8 cellular contexts compared by ENCODE assay signal in the genomic region with DNA sequence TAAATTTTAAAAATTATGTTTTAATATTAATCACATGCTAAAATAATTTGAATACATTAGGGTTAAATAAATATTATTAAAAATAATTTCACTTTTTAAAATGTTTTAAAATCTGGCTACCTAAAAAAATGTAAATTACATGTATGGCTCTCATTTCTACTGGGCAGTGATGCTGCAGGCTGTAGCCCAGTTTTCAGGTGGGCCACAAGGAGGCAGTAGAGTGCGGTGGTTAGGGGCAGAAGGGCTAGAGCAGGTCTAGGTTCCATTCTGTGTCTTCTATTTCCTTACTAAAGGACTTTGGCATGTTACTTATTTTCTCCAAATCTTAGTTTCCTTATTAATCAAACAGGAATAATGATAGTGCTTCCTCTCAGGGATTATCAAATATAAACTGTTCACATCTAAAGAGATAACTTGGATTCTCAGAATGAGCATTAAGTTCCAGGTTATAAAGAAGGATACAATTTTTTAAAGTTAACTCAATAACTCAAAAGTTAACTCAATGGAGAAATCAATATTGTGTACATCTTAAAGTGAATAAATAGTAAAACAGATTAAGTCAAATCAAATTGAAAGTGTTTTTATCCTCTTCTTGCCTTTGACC. TPM values are rescaled to one million over a fixed set of nuclear protein-coding genes. Genes with fewer than 3 reads are reported as not detected.
DNase-seq lines count a peak whose midpoint lies in the region; ATAC-seq and TF ChIP-seq lines count a peak whose summit lies in the region.

No MANE protein-coding gene starts in this region.

- no peak overlapping the region for H3K4me2 ChIP-seq in OCI-LY3 (ENCODE audit: low read length)

- H3K79me2 ChIP-seq in OCI-LY3 (ENCODE audit: low read length): no peaks in the 10 kb centered on the region

- no peak overlapping the region for H3K27ac Mint-ChIP-seq in CD14-positive monocyte

- peaks cover 0 to 23% of the 10 kb centered on the region in 2 donors for H3K36me3 Mint-ChIP-seq in CD14-positive monocyte

- peaks cover 0 to 2% (median 0%) of the 10 kb centered on the region in 3 donors for H3K27me3 Mint-ChIP-seq in CD14-positive monocyte (ENCODE audit: low read depth in 3 of 3)

- peaks cover 0 to 3% (median 0%) of the 10 kb centered on the region in 7 donors for H3K9me3 Mint-ChIP-seq in CD14-positive monocyte

- intact Hi-C loops in CD14-positive monocyte (cut with micrococcal nuclease) (loop anchor here (2.0 to 5.0 kb wide), 2 partner anchors 1254 to 1255 kb away; no protein-coding TSS in a partner anchor), thyroid gland (cut with DNase I) (no loop called here)

- no peak overlapping the region for H3K4me3 Mint-ChIP-seq in CD14-positive monocyte

- H3K9me3 ChIP-seq in OCI-LY3 (ENCODE audit: insufficient read depth, low read length): no peaks in the 10 kb centered on the region
- no peaks in the 10 kb centered on the region for H3K9me3 ChIP-seq in neutrophil
- no peaks in the 10 kb centered on the region for H3K9me3 ChIP-seq in thyroid gland

- H3K4me3 ChIP-seq in OCI-LY3 (ENCODE audit: low read length) (no peak overlapping the region), fibroblast of pulmonary artery (replicated peaks; ENCODE audit: low read depth, low read length) (no peak overlapping the region), neutrophil (ENCODE audit: low read depth in 1 of 2, low read length in 1 of 2) (no peak overlapping the region), thyroid gland (replicated peaks in 1 of 3) (no peak overlapping the region)

- 10 to 11% methylated on average over 1 of the region's 1 CpG for WGBS in thyroid gland, 2 donors

- H3K27ac ChIP-seq in OCI-LY3 (ENCODE audit: low read length): no peak overlapping the region
- no peak overlapping the region for H3K27ac ChIP-seq in neutrophil
- H3K27ac ChIP-seq in thyroid gland: no peak overlapping the region

- no peaks in the 10 kb centered on the region for H4K20me1 ChIP-seq in OCI-LY3 (ENCODE audit: insufficient read depth, low read length)

- H3K4me1 Mint-ChIP-seq in CD14-positive monocyte: no peaks in the 10 kb centered on the region

- TF ChIP-seq CTCF in CD14-positive monocyte (IDR thresholded peaks at IDR 0.05) (peak; percentile 94), OCI-LY3 (IDR thresholded peaks at IDR 0.05; ENCODE audit: low read depth, low read length) (peak; percentile 89), fibroblast of pulmonary artery (IDR thresholded peaks at IDR 0.05; ENCODE audit: low read length, missing control alignments) (peak; percentile 98), neutrophil (IDR thresholded peaks at IDR 0.05) (peak; percentile 73), thyroid gland (IDR thresholded peaks at IDR 0.05) (peak; percentile 42 to 84 (median 53))

- H2AFZ ChIP-seq in OCI-LY3 (ENCODE audit: low read depth, low read length): no peak overlapping the region

- peak; percentile 91 for ATAC-seq in HG03442 (IDR thresholded peaks at IDR 0.05; ENCODE audit: unreplicated experiment)

- H3K4me1 ChIP-seq in OCI-LY3 (ENCODE audit: low read length): no peaks in the 10 kb centered on the region
- H3K4me1 ChIP-seq in neutrophil (ENCODE audit: control insufficient read depth in 1 of 2, insufficient read depth in 1 of 2, low read depth in 1 of 2, low read length in 1 of 2): no peaks in the 10 kb centered on the region
- H3K4me1 ChIP-seq in thyroid gland: no peaks in the 10 kb centered on the region

- no peaks in the 10 kb centered on the region for H3K36me3 ChIP-seq in OCI-LY3 (replicated peaks; ENCODE audit: low read depth, low read length)
- no peaks in the 10 kb centered on the region for H3K36me3 ChIP-seq in neutrophil
- H3K36me3 ChIP-seq in thyroid gland: no peaks in the 10 kb centered on the region

- no peak overlapping the region for H3K9ac ChIP-seq in OCI-LY3 (ENCODE audit: low read length)

- no peak for TF ChIP-seq POLR2A in thyroid gland (IDR thresholded peaks at IDR 0.05)

- DNase-seq in CD14-positive monocyte (ENCODE audit: low spot score): peak; percentile 57
- peak; percentile 8 for DNase-seq in GM19240 (ENCODE audit: insufficient read length, low spot score)
- peak; percentile 59 for DNase-seq in activated T-cell treated with anti-CD3 and anti-CD28 coated beads, Interleukin-2, amount 50 U/mL, for 1 hour
- peak; percentile 77 for DNase-seq in fibroblast of pulmonary artery (ENCODE audit: low read depth)
- DNase-seq in thyroid gland: peak; percentile 29 to 66

- H3K27me3 ChIP-seq in OCI-LY3 (ENCODE audit: low read depth, low read length) (no peaks in the 10 kb centered on the region), neutrophil (no peaks in the 10 kb centered on the region), thyroid gland (no peaks in the 10 kb centered on the region)

RNA-seq across cellular contexts. Expression of a gene that starts 54.9 kb away (rescaled TPM):
- polyA plus RNA-seq in CD14-positive monocyte: not detected
- total RNA-seq in thyroid gland: 1 to 10 TPM in 1 of 4 donors, under 1 TPM in 3; 0.22 to 3.0 (median 0.28) TPM

Comparison
In these comparisons a context has a peak if more than half of its experiments do, and no peak if none do; other contexts are left out.
1. DNase-seq: peak in every context shown above with its lines; median percentile 77 in fibroblast of pulmonary artery; 59 in activated T-cell treated with anti-CD3 and anti-CD28 coated beads, Interleukin-2, amount 50 U/mL, for 1 hour; 57 in CD14-positive monocyte; 48 in thyroid gland; 8 in GM19240.